Comparison of ENCODE assay signal across 1 cellular context in genomic region chr5:106121972-106122605, GRCh38.
TF ChIP-seq lines count a peak whose summit lies in the region.

No MANE protein-coding gene starts in this region.

TF ChIP-seq in H1, 55 proteins besides CTCF, POLR2A, EP300 and RAD21:
- TF ChIP-seq SRF (IDR thresholded peaks at IDR 0.05; ENCODE audit: low read depth, low read length) (no peak), RXRA (IDR thresholded peaks at IDR 0.05; ENCODE audit: insufficient read depth, low read depth, low read length) (no peak), TBP (IDR thresholded peaks at IDR 0.05; ENCODE audit: low read depth, low read length) (no peak)
